ENCODE assay signal across 25 cellular contexts in genomic region chr7:157116762-157117161, GRCh38.
"Had no signal": no experiment of that assay in that cellular context is flagged by ENCODE, and none has a peak within 500 bp of the region (broad histone marks: within the 10 kb centered on the region; RNA-seq: fewer than 3 reads in every experiment).

No MANE protein-coding gene starts in this region.

- H3K79me2 ChIP-seq: hepatocyte had no signal

- ATAC-seq: gastroesophageal sphincter, left cardiac atrium, left ventricle myocardium superior had no signal

- H3K4me1 Mint-ChIP-seq: activated CD4-positive, alpha-beta T cell treated with anti-CD3 and anti-CD28 coated beads, Interleukin-2, amount 10 ng/mL, durations not matched to agents 24 days and 14 days; activated naive CD8-positive, alpha-beta T cell treated with anti-CD3 and anti-CD28 coated beads, Interleukin-2, amount 10 ng/mL, durations not matched to agents 7 days and 5 days; nephron had no signal

- H3K36me3 Mint-ChIP-seq: activated CD4-positive, alpha-beta memory T cell treated with anti-CD3 and anti-CD28 coated beads for 36 hours had no signal

- DNase-seq: activated CD4-positive, alpha-beta memory T cell treated with anti-CD3 and anti-CD28 coated beads for 36 hours; activated CD4-positive, alpha-beta T cell treated with anti-CD3 and anti-CD28 coated beads, Interleukin-2, amount 10 ng/mL, durations not matched to agents 24 days and 14 days; activated effector memory CD4-positive, alpha-beta T cell treated with anti-CD3 and anti-CD28 coated beads, Interleukin-2, amount 50 U/mL, for 16 hours; activated naive CD4-positive, alpha-beta T cell treated with anti-CD3 and anti-CD28 coated beads for 36 hours; activated naive CD8-positive, alpha-beta T cell treated with anti-CD3 and anti-CD28 coated beads, Interleukin-2, amount 10 ng/mL, durations not matched to agents 7 days and 5 days; amniotic stem cell; brain microvascular endothelial cell; islet precursor cell; left cardiac atrium; left ventricle myocardium superior; ovary; retina; stimulated activated CD4-positive, alpha-beta T cell treated with anti-CD3 and anti-CD28 coated beads, Interleukin-15, amount 100 ng/mL, for 24 hours; stimulated activated CD4-positive, alpha-beta T cell treated with anti-CD3 and anti-CD28 coated beads, Interleukin-2, amount 100 ng/mL, for 24 hours; stimulated activated naive CD4-positive, alpha-beta T cell treated with Interleukin-2 at 50 U/mL for 16 hours; T-helper 2 cell had no signal

- H3K4me3 ChIP-seq: coronary artery, gastroesophageal sphincter, hepatocyte, ovary, tibial nerve had no signal

- H2AFZ ChIP-seq: hepatocyte had no signal

- H3K36me3 ChIP-seq: brain microvascular endothelial cell, gastroesophageal sphincter, neutrophil, ovary, tibial nerve had no signal

- FAIRE-seq: astrocyte, endothelial cell of umbilical vein had no signal

- H3K4me2 ChIP-seq: hepatocyte had no signal

- H3K4me1 ChIP-seq: gastroesophageal sphincter, tibial nerve had no signal

- H3K4me3 Mint-ChIP-seq: activated CD4-positive, alpha-beta memory T cell treated with anti-CD3 and anti-CD28 coated beads for 36 hours; activated CD4-positive, alpha-beta T cell treated with anti-CD3 and anti-CD28 coated beads, Interleukin-2, amount 10 ng/mL, durations not matched to agents 24 days and 14 days; activated naive CD4-positive, alpha-beta T cell treated with anti-CD3 and anti-CD28 coated beads for 36 hours; activated naive CD8-positive, alpha-beta T cell treated with anti-CD3 and anti-CD28 coated beads, Interleukin-2, amount 10 ng/mL, durations not matched to agents 7 days and 5 days; nephron had no signal

- H3K27ac Mint-ChIP-seq: activated CD4-positive, alpha-beta memory T cell treated with anti-CD3 and anti-CD28 coated beads for 36 hours; activated CD4-positive, alpha-beta T cell treated with anti-CD3 and anti-CD28 coated beads, Interleukin-2, amount 10 ng/mL, durations not matched to agents 24 days and 14 days; activated naive CD4-positive, alpha-beta T cell treated with anti-CD3 and anti-CD28 coated beads for 36 hours; activated naive CD8-positive, alpha-beta T cell treated with anti-CD3 and anti-CD28 coated beads, Interleukin-2, amount 10 ng/mL, durations not matched to agents 7 days and 5 days; nephron; progenitor cell of endocrine pancreas had no signal

- H3K27ac ChIP-seq: brain microvascular endothelial cell, coronary artery, gastroesophageal sphincter, hepatocyte, neutrophil, ovary, tibial nerve had no signal

- H3K27me3 ChIP-seq: brain microvascular endothelial cell, hepatocyte, ovary, tibial nerve had no signal
